Comparison of ENCODE assay signal across 9 cellular contexts in the genomic region with DNA sequence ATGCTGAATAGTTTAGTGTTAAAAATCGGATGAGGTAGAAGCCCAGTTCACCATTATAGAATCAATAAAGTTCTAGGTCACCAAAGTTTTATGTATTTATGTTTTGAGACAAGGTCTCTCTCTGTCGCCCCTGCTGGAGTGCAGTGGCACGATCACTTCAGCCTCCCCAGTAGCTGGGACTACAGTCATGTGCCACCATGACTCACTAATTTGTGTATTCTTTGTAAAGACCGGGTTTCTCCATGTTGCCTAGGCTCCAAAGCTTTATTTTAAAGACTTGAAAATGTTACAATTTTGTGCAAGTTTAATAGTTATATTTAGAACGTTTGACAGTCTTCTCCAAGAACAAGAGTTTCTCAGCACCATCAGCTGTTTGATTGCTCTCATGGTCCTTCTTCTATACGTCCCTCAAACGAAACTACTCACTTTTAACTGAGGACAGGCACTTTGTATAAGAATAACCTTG. TPM values are rescaled to one million over a fixed set of nuclear protein-coding genes. Genes with fewer than 3 reads are reported as not detected.
DNase-seq lines count a peak whose midpoint lies in the region; ATAC-seq, FAIRE-seq and TF ChIP-seq lines count a peak whose summit lies in the region.
"Had no signal": no experiment of that assay in that cellular context is flagged by ENCODE, and none has a peak within 500 bp of the region (broad histone marks: within the 10 kb centered on the region; RNA-seq: fewer than 3 reads in every experiment).

No MANE protein-coding gene starts in this region.

- CTCF ChIA-PET in BJ (lab: Yijun Ruan, JAX) (interaction anchor here (0.7 to 1.7 kb wide), 2 partner anchors 35 to 346 kb away, joined by 3 read pairs; no protein-coding TSS in a partner anchor), HCT116 (lab: Charles Lee) (interaction anchor here (0.7 to 1.6 kb wide), 7 partner anchors 11 to 180 kb away, joined by 3 to 6 read pairs (median 3); no protein-coding TSS in a partner anchor)

- TF ChIP-seq CTCF in BJ (IDR thresholded peaks at IDR 0.05; ENCODE audit: insufficient read depth, low read depth, low read length) (peak; percentile 53), HCT116 (IDR thresholded peaks at IDR 0.05 in 2 of 3, conservative IDR thresholded peaks at IDR 0.05 in 1 of 3; ENCODE audit: borderline replicate concordance in 1 of 3, insufficient read depth in 1 of 3, low read depth in 2 of 3, low read length in 2 of 3) (peak; percentile 21 to 78 (median 75); a peak in 5 of 6 replicates), bronchial epithelial cell (IDR thresholded peaks at IDR 0.05; ENCODE audit: insufficient read depth, low read length, severe bottlenecking) (peak; percentile 51), upper lobe of left lung (IDR thresholded peaks at IDR 0.05) (peak in 5 of 6 experiments; percentile 18 to 33 (median 31))

- no peak for TF ChIP-seq POLR2A in HCT116 (IDR thresholded peaks at IDR 0.05; ENCODE audit: borderline replicate concordance, extremely low read depth, insufficient read depth, insufficient read length)
- TF ChIP-seq POLR2A in upper lobe of left lung (IDR thresholded peaks at IDR 0.05): no peak

- ATAC-seq in HCT116 (peak; percentile 96), memory B cell (ENCODE audit: low read depth) (peak; percentile 83), upper lobe of left lung (ENCODE audit: low FRiP score in 2 of 2) (peak in 1 of 2 donors; percentile 73)

- H3K27ac ChIP-seq in HCT116 (ENCODE audit: low read depth, low read length) (no peak overlapping the region), upper lobe of left lung (no peak overlapping the region)
- H3K27ac ChIP-seq: SK-N-MC had no signal

- H2AFZ ChIP-seq in HCT116 (ENCODE audit: low read depth, low read length, poor library complexity, severe bottlenecking): no peak overlapping the region

- H3K4me3 Mint-ChIP-seq in memory B cell: no peak overlapping the region

- no peaks in the 10 kb centered on the region for H3K9me3 Mint-ChIP-seq in memory B cell

- H3K36me3 ChIP-seq in BJ (ENCODE audit: control insufficient read depth, insufficient read depth, low read length) (peaks cover 6% of the 10 kb centered on the region), HCT116 (ENCODE audit: control insufficient read depth in 1 of 2, insufficient read depth in 2 of 2, low read length in 2 of 2) (peaks cover 30 to 35% of the 10 kb centered on the region in 2 experiments), bronchial epithelial cell (ENCODE audit: control insufficient read depth, insufficient read depth, low read length) (peaks cover 29% of the 10 kb centered on the region), upper lobe of left lung (peaks cover 2 to 64% (median 34%) of the 10 kb centered on the region in 4 donors)

- no peak for FAIRE-seq in bronchial epithelial cell (lab: Jason Lieb, UNC)

- H3K4me2 ChIP-seq in HCT116 (ENCODE audit: low read length): peak overlapping the region; percentile 13; the same call in 1 of the 2 replicates

- 61 to 70% methylated on average over 7 of the region's 7 CpGs for WGBS in upper lobe of left lung, 2 donors

- no peaks in the 10 kb centered on the region for H3K4me1 Mint-ChIP-seq in memory B cell

- intact Hi-C loops in HCT116 (cut with micrococcal nuclease): no loop called here

- TF ChIP-seq EP300 in upper lobe of left lung (IDR thresholded peaks at IDR 0.05): no peak

- H3K9me3 ChIP-seq in HCT116 (ENCODE audit: control insufficient read depth in 1 of 2, insufficient read depth in 1 of 2, low read depth in 1 of 2, low read length in 2 of 2) (no peaks in the 10 kb centered on the region), upper lobe of left lung (no peaks in the 10 kb centered on the region)

- H3K27me3 ChIP-seq in BJ (ENCODE audit: control insufficient read depth, insufficient read depth, low read length) (no peaks in the 10 kb centered on the region), HCT116 (ENCODE audit: insufficient read depth, low read length) (no peaks in the 10 kb centered on the region), bronchial epithelial cell (ENCODE audit: control insufficient read depth, insufficient read depth, low read length) (no peaks in the 10 kb centered on the region), upper lobe of left lung (no peaks in the 10 kb centered on the region)

- peak; percentile 45; the same call in 1 of the 2 replicates for TF ChIP-seq RAD21 in HCT116 (IDR thresholded peaks at IDR 0.05; ENCODE audit: low read depth)

- H4K20me1 ChIP-seq in HCT116 (ENCODE audit: insufficient read depth): no peaks in the 10 kb centered on the region

- H3K4me3 ChIP-seq in BJ (ENCODE audit: low read depth, low read length) (no peak overlapping the region), HCT116 (replicated peaks in 1 of 2; ENCODE audit: low read depth in 1 of 2, low read length in 2 of 2) (no peak overlapping the region), bronchial epithelial cell (ENCODE audit: low read depth, low read length) (no peak overlapping the region), upper lobe of left lung (no peak overlapping the region)
- H3K4me3 ChIP-seq: SK-N-MC had no signal

- H3K9ac ChIP-seq in HCT116 (ENCODE audit: low read length): no peak overlapping the region

- no peaks in the 10 kb centered on the region for H3K9me2 ChIP-seq in HCT116 (ENCODE audit: insufficient read depth)

- no peak for DNase-seq in BJ (ENCODE audit: low read depth)
- DNase-seq in HCT116 (ENCODE audit: low read depth, low spot score): peak; percentile 33
- DNase-seq in SW480 (ENCODE audit: low spot score): peak; percentile 41
- DNase-seq in bronchial epithelial cell (ENCODE audit: low read depth): peak; percentile 85
- DNase-seq in memory B cell (ENCODE audit: low spot score in 2 of 2): no peak
- peak in 1 of 2 donors; percentile 62 for DNase-seq in upper lobe of left lung
- DNase-seq in NCI-H2029 treated with DMSO at 0.1 percent for 48 hours (lab: John Stamatoyannopoulos, UW): no peak
- no peak for DNase-seq in NCI-H187 (lab: John Stamatoyannopoulos, UW)

- peaks cover 20% of the 10 kb centered on the region for H3K36me3 Mint-ChIP-seq in memory B cell

- H3K79me2 ChIP-seq in HCT116 (ENCODE audit: insufficient read depth, low read length): peaks cover 36% of the 10 kb centered on the region

- no peaks in the 10 kb centered on the region for H3K27me3 Mint-ChIP-seq in memory B cell

- no TSS peak for BruUV-seq in HCT116 (replicated peaks; lab: Mats Ljungman, UMichigan)

- H3K4me1 ChIP-seq in HCT116 (ENCODE audit: control insufficient read depth in 1 of 2, insufficient read depth in 2 of 2, low read length in 2 of 2) (peaks cover 0 to 9% of the 10 kb centered on the region in 2 experiments; a peak in 2 of 4 replicates), upper lobe of left lung (no peaks in the 10 kb centered on the region)

- no peak overlapping the region for H3K27ac Mint-ChIP-seq in memory B cell

- RAD21 ChIA-PET in HCT116 (lab: Charles Lee; ENCODE audit: low non-redundant PET in 1 of 2, low total read pairs in 2 of 2, uncharacterized antibody in 2 of 2, unreplicated experiment in 2 of 2): no interaction called here

- POLR2A ChIA-PET in BJ (lab: Charles Lee): no interaction called here
- POLR2A ChIA-PET in HCT116 (lab: Charles Lee): interaction anchor here (1.3 kb wide), 1 partner anchor 91 kb away, joined by 3 read pairs; no protein-coding TSS in a partner anchor

TF ChIP-seq in HCT116, 20 proteins besides CTCF, POLR2A, EP300 and RAD21:
- TF ChIP-seq POLR2AphosphoS5 (IDR thresholded peaks at IDR 0.05; ENCODE audit: low read depth, low read length) (no peak), CBX3 (IDR thresholded peaks at IDR 0.05; ENCODE audit: low read depth) (0 out of 2 replicates have a peak, but pooled peaks have one; percentile 20), FOSL1 (IDR thresholded peaks at IDR 0.05; ENCODE audit: low read depth) (peak; percentile 43; the same call in 1 of the 2 replicates), EGR1 (IDR thresholded peaks at IDR 0.05; ENCODE audit: low read depth) (no peak), TCF7L2 (IDR thresholded peaks at IDR 0.05; ENCODE audit: borderline replicate concordance, extremely low read depth, insufficient read depth, insufficient read length) (no peak), CEBPB (IDR thresholded peaks at IDR 0.05; ENCODE audit: low read depth) (no peak)
- TF ChIP-seq, protein P1, sequence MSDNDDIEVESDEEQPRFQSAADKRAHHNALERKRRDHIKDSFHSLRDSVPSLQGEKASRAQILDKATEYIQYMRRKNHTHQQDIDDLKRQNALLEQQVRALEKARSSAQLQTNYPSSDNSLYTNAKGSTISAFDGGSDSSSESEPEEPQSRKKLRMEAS (IDR thresholded peaks at IDR 0.05): no peak
- TF ChIP-seq, protein P2, sequence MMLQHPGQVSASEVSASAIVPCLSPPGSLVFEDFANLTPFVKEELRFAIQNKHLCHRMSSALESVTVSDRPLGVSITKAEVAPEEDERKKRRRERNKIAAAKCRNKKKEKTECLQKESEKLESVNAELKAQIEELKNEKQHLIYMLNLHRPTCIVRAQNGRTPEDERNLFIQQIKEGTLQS (IDR thresholded peaks at IDR 0.05): no peak

RNA-seq across cellular contexts. Expression of a gene that starts 32.1 kb away (rescaled TPM):
- 22.9 and 25.6 TPM in 2 replicates for polyA plus RNA-seq in BJ (2011; rRNA removed)
- polyA minus RNA-seq in BJ (2011; rRNA and poly(A)+ RNA removed): 19.9 and 25.3 TPM in 2 replicates
- total RNA-seq in HCT116 (2021; ENCODE audit: unreplicated experiment): 103 TPM
- 70.0 and 86.2 TPM in 2 replicates for polyA plus RNA-seq in HCT116 (2012)
- total RNA-seq in bronchial epithelial cell: 64.9 and 74.2 TPM in 2 replicates
- 10 to 100 TPM; 19.5 to 63.9 (median 37.0) TPM for total RNA-seq in upper lobe of left lung

RNA-seq across cellular contexts. Expression of a gene that starts 39.2 kb away (rescaled TPM):
- polyA plus RNA-seq in BJ (2011; rRNA removed): 22.5 and 25.2 TPM in 2 replicates
- polyA minus RNA-seq in BJ (2011; rRNA and poly(A)+ RNA removed): 23.0 and 33.3 TPM in 2 replicates
- total RNA-seq in HCT116 (2021; ENCODE audit: unreplicated experiment) (59.4 TPM), bronchial epithelial cell (12.9 and 17.4 TPM in 2 replicates), upper lobe of left lung (10 to 100 TPM; 27.2 to 94.3 (median 71.3) TPM)
- polyA plus RNA-seq in HCT116 (2012): 22.0 and 22.9 TPM in 2 replicates

Comparison
In these comparisons a context has a peak if more than half of its experiments do, and no peak if none do; other contexts are left out.
1. DNase-seq: peak in HCT116 (single experiment), SW480 (single experiment) and bronchial epithelial cell (single experiment); none in BJ (single experiment), memory B cell (0 of 2), NCI-H2029 treated with DMSO at 0.1 percent for 48 hours (single experiment) and NCI-H187 (0 of 2).
2. Peak in every context shown above with its lines, with median percentiles within 50 percentile points of each other: CTCF ChIP-seq.